ENCODE assay signal across 16 cellular contexts in the genomic region with DNA sequence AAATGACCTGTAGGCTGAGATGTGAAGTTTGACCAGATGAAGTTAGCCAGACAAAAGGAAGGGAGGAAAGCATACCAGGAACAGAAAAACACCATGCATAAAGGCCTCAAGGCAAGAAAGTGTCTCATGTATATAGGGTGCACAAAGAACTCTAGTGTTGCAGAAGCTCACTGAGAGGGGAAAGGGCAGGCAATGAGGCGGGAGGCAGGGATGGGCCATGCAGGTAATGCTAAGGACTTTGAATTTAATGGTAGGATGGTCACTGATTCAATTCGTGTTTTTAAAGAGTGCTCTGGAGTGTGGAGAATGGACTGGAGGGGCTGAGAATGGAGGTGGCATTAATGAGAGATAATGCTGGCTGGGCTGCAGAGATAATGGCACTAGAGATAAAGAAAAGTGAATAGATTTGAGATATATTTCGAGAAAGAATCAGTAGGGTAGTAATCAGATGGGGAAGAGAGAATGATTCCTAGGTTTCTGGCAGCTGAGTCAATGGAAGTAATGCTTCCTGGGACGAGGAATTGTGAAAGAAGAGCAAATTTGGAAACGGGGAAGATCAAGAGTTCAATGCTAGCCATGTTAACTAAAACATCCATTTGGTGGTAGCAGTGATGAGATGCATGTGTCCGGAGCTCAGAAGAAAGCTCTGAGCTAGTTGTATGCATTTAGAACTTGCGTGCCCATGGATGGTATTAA. TPM values are rescaled to one million over a fixed set of nuclear protein-coding genes. Genes with fewer than 3 reads are reported as not detected.
A peak's percentile ranks its signal among the peaks of the same experiment; 100 is the strongest.
DNase-seq lines count a peak whose midpoint lies in the region; ATAC-seq, FAIRE-seq and TF ChIP-seq lines count a peak whose summit lies in the region.
"Had no signal": no experiment of that assay in that cellular context is flagged by ENCODE, and none has a peak within 500 bp of the region (broad histone marks: within the 10 kb centered on the region; RNA-seq: fewer than 3 reads in every experiment).

No MANE protein-coding gene starts in this region.

- H3K27ac ChIP-seq in K562 (ENCODE audit: extremely low read depth, low read depth, low read length) (0 out of 3 replicates have a peak overlapping the region, but pooled peaks have one; percentile 5), mesenchymal stem cell (ENCODE audit: low read length, poor library complexity, severe bottlenecking) (no peak overlapping the region), stomach (peak overlapping the region; percentile 73 to 87 (median 84))

- H3K9me3 ChIP-seq in K562 (replicated peaks; ENCODE audit: control insufficient read depth, insufficient read depth, low read depth, low read length) (no peaks in the 10 kb centered on the region), mesenchymal stem cell (ENCODE audit: control insufficient read depth, low read length) (no peaks in the 10 kb centered on the region), stomach (no peaks in the 10 kb centered on the region)

- ATAC-seq in K562 (peak; percentile 21), GM21447 (IDR thresholded peaks at IDR 0.05; ENCODE audit: unreplicated experiment) (no peak), HG03108 (IDR thresholded peaks at IDR 0.05; ENCODE audit: unreplicated experiment) (no peak)
- ATAC-seq: SK-N-SH treated with all-trans-retinoic acid at 6 μM for 48 hours had no signal

- H3K4me1 ChIP-seq in K562 (replicated peaks in 1 of 2; ENCODE audit: control insufficient read depth in 2 of 2, insufficient read depth in 2 of 2, low read length in 2 of 2) (peaks cover 26 to 39% of the 10 kb centered on the region in 2 experiments), mesenchymal stem cell (ENCODE audit: control insufficient read depth, insufficient read depth, low read depth, low read length) (peaks cover 7% of the 10 kb centered on the region), stomach (peaks cover 32 to 52% (median 39%) of the 10 kb centered on the region in 4 donors)

- H3K79me1 ChIP-seq in mesenchymal stem cell (replicated peaks; ENCODE audit: low read length, poor library complexity, severe bottlenecking): no peaks in the 10 kb centered on the region

- DNase-seq in Caki2 (ENCODE audit: low read depth) (peak; percentile 77), K562 (ENCODE audit: extremely low read depth in 1 of 4, low spot score in 3 of 4) (no peak), mesenchymal stem cell (no peak), stomach (no peak), NCI-H1417 (lab: John Stamatoyannopoulos, UW) (no peak), DMS153 treated with DMSO at 0.1 percent for 48 hours (lab: John Stamatoyannopoulos, UW; ENCODE audit: unreplicated experiment) (no peak)
- DNase-seq: activated gamma-delta T cell; AML-193; H9; KG1; NCI-H1417 treated with DMSO at 0.1 percent for 48 hours; NCI-H345; stimulated activated CD4-positive, alpha-beta T cell treated with anti-CD3 and anti-CD28 coated beads, Interleukin-4, amount 100 ng/mL, for 24 hours had no signal

- peak overlapping the region; percentile 11 for H4K91ac ChIP-seq in mesenchymal stem cell (ENCODE audit: low read length)

- H2AFZ ChIP-seq in K562 (ENCODE audit: low read depth, low read length): no peak overlapping the region
- H2AFZ ChIP-seq in mesenchymal stem cell (ENCODE audit: low read depth, low read length): no peak overlapping the region

- no peak for FAIRE-seq in K562 (lab: Jason Lieb, UNC)

- no peak overlapping the region; a peak in 1 of 4 replicates for H3K9ac ChIP-seq in K562 (ENCODE audit: insufficient read depth in 1 of 2, low read depth in 2 of 2, low read length in 2 of 2)
- H3K9ac ChIP-seq in mesenchymal stem cell (ENCODE audit: low read length): peak overlapping the region; percentile 83

- H3K18ac ChIP-seq in mesenchymal stem cell (ENCODE audit: low read depth in 1 of 2, low read length in 2 of 2): peak overlapping the region; percentile 54 to 70

- 21% methylated on average over 7 of the region's 7 CpGs for WGBS in K562 (ENCODE audit: insufficient coverage, low coverage, missing lambda C conversion rate)
- 95% methylated on average over 7 of the region's 7 CpGs for WGBS in mesenchymal stem cell
- WGBS in stomach, 5 donors: 71 to 80% (median 76%) methylated on average over 7 of the region's 7 CpGs

- H2AK5ac ChIP-seq in mesenchymal stem cell (ENCODE audit: low read length, severe bottlenecking): peak overlapping the region; percentile 57

- no peak overlapping the region for H2BK15ac ChIP-seq in mesenchymal stem cell (ENCODE audit: low read depth, poor library complexity, severe bottlenecking)

- TF ChIP-seq CTCF in K562 (IDR thresholded peaks at IDR 0.05 in 2 of 3, conservative IDR thresholded peaks at IDR 0.05 in 1 of 3; ENCODE audit: insufficient read depth in 2 of 3, low read depth in 1 of 3, low read length in 3 of 3) (no peak), stomach (IDR thresholded peaks at IDR 0.05) (no peak)

- H3K27me3 ChIP-seq in K562 (ENCODE audit: control insufficient read depth in 2 of 2, insufficient read depth in 2 of 2, low read length in 2 of 2) (no peaks in the 10 kb centered on the region), mesenchymal stem cell (ENCODE audit: control insufficient read depth in 1 of 2, insufficient read depth in 1 of 2, low read length in 2 of 2) (no peaks in the 10 kb centered on the region), stomach (no peaks in the 10 kb centered on the region)

- H2BK5ac ChIP-seq in mesenchymal stem cell (ENCODE audit: low read depth, low read length, poor library complexity, severe bottlenecking): no peak overlapping the region

- POLR2A ChIA-PET in K562 (lab: Yijun Ruan, JAX): interaction anchor here (1.0 to 1.9 kb wide), 3 partner anchors 10 to 18 kb away, joined by 3 to 8 read pairs (median 7); no protein-coding TSS in a partner anchor

- H3K4ac ChIP-seq in mesenchymal stem cell (ENCODE audit: low read depth in 1 of 2, low read length in 2 of 2): peak overlapping the region in 1 of 2 experiments; percentile 54

- no peaks in the 10 kb centered on the region for H3K79me2 ChIP-seq in K562 (ENCODE audit: control insufficient read depth, insufficient read depth, low read length)

- in situ Hi-C loops in Caki2 (cut with HindIII; ENCODE audit: low pct_unique_long_range_greater_than_20kb, low sequenced_read_pairs) (no loop called here), K562 (cut with MboI) (no loop called here)

- TF ChIP-seq POLR2A in K562 (conservative IDR thresholded peaks at IDR 0.05) (no peak), stomach (IDR thresholded peaks at IDR 0.05) (no peak)

- TF ChIP-seq EP300 in K562 (IDR thresholded peaks at IDR 0.05; ENCODE audit: low read length) (peak; percentile 7; the same call in 1 of the 2 replicates), stomach (IDR thresholded peaks at IDR 0.05) (no peak)

- H3K36me3 ChIP-seq in K562 (ENCODE audit: control insufficient read depth, insufficient read depth, low read length) (no peaks in the 10 kb centered on the region), mesenchymal stem cell (ENCODE audit: control insufficient read depth in 1 of 2, insufficient read depth in 2 of 2, low read depth in 1 of 2, low read length in 2 of 2) (peaks cover 0 to 7% of the 10 kb centered on the region in 2 experiments), stomach (peaks cover 0 to 28% (median 16%) of the 10 kb centered on the region in 4 donors)

- CTCF ChIA-PET in K562 (lab: Yijun Ruan, JAX; ENCODE audit: low intra/inter-chr PET ratio): no interaction called here

- H4K20me1 ChIP-seq in K562 (replicated peaks; ENCODE audit: control insufficient read depth, insufficient read depth, low read length): no peaks in the 10 kb centered on the region

- TF ChIP-seq RAD21 in K562 (CRISPR knock-in tag; conservative IDR thresholded peaks at IDR 0.05 in 1 of 2, IDR thresholded peaks at IDR 0.05 in 1 of 2): no peak

- H3K14ac ChIP-seq in mesenchymal stem cell (ENCODE audit: low read length in 2 of 2): no peak overlapping the region

- H3K23ac ChIP-seq in mesenchymal stem cell (ENCODE audit: low read length in 2 of 2): no peak overlapping the region

- H3K4me2 ChIP-seq in K562 (ENCODE audit: insufficient read depth, low read length) (peak overlapping the region; percentile 33), mesenchymal stem cell (ENCODE audit: low read length, poor library complexity, severe bottlenecking) (no peak overlapping the region)

- intact Hi-C loops in K562 (cut with micrococcal nuclease): no loop called here
- intact Hi-C loops in stomach (cut with DNase I; ENCODE audit: low total_unique reads): no loop called here

- no peak overlapping the region for H2BK120ac ChIP-seq in mesenchymal stem cell (ENCODE audit: low read depth, low read length)

- H2BK12ac ChIP-seq in mesenchymal stem cell (ENCODE audit: low read length in 2 of 2): peak overlapping the region; percentile 34 to 52

- H3K4me3 ChIP-seq in K562 (no peak overlapping the region), mesenchymal stem cell (ENCODE audit: insufficient read depth in 1 of 2, low read depth in 1 of 2, low read length in 2 of 2) (peak overlapping the region in 1 of 2 experiments; percentile 39), stomach (no peak overlapping the region)

- no TSS peak for BruUV-seq in K562 (replicated peaks; lab: Mats Ljungman, UMichigan)

- no peaks in the 10 kb centered on the region for H3K9me1 ChIP-seq in K562 (ENCODE audit: control insufficient read depth, insufficient read depth, low read length)

- no peak overlapping the region for H4K8ac ChIP-seq in mesenchymal stem cell (ENCODE audit: low read length)

RNA-seq across cellular contexts. Expression of gene LIMA1, which starts 43.1 kb away (rescaled TPM):
- 22.0 and 25.7 TPM in 2 replicates for total RNA-seq in Caki2 (2014; rRNA removed; shearing (Covaris generic); ENCODE audit: low replicate concordance)
- 69.0 and 93.4 TPM in 2 replicates for total RNA-seq in K562 (2011; cell fraction: chromatin; rRNA removed; ENCODE audit: low replicate concordance)
- total RNA-seq in K562 (2011; cell fraction: nucleolus; rRNA removed): 30.0 and 30.2 TPM in 2 replicates
- total RNA-seq in K562 (2011; cell fraction: nucleoplasm; rRNA removed): 42.2 and 56.2 TPM in 2 replicates
- total RNA-seq in K562 (2014; rRNA removed): 24.7 and 28.3 TPM in 2 replicates
- 31.5 and 41.1 TPM in 2 replicates for total RNA-seq in K562 (2014; rRNA removed; fragmentation: Illumina TruSeq; extraction: Trizol)
- 22.5 and 24.4 TPM in 2 replicates for total RNA-seq in K562 (2015; rRNA removed; fragmentation: Illumina TruSeq; extraction: Trizol)
- total RNA-seq in K562 (2021): 22.7 and 24.2 TPM in 2 replicates
- 24.0 and 37.8 TPM in 2 replicates for polyA plus RNA-seq in K562 (2011; rRNA removed)
- 8.2 and 9.2 TPM in 2 replicates for polyA plus RNA-seq in K562 (2011; cell fraction: cytosol; rRNA removed)
- polyA plus RNA-seq in K562 (2011; cell fraction: nucleus; rRNA removed): 21.7 and 22.5 TPM in 2 replicates
- polyA plus RNA-seq in K562 (2012): 16.3 and 16.8 TPM in 2 replicates
- polyA plus RNA-seq in K562 (2014; fragmentation: Illumina TruSeq; extraction: Trizol): 34.0 and 37.0 TPM in 2 replicates
- polyA plus RNA-seq in K562 (2014; fragmentation: Nextera tagmentation; extraction: Ambion mirVana): 10 to 100 TPM; 20.2 to 23.7 TPM
- 24.8 and 27.3 TPM in 2 replicates for polyA plus RNA-seq in K562 (2014; rRNA removed)
- polyA minus RNA-seq in K562 (2011; rRNA and poly(A)+ RNA removed): 31.8 and 43.7 TPM in 2 replicates
- polyA minus RNA-seq in K562 (2011; cell fraction: cytosol; rRNA and poly(A)+ RNA removed): 12.8 and 24.0 TPM in 2 replicates
- 12.5 and 22.5 TPM in 2 replicates for polyA minus RNA-seq in K562 (2011; cell fraction: nucleus; rRNA and poly(A)+ RNA removed)
- polyA plus RNA-seq in mesenchymal stem cell (2013, experiment 1 of 2): 78.9 TPM
- polyA plus RNA-seq in mesenchymal stem cell (2013, experiment 2 of 2): 77.4 TPM
- total RNA-seq in stomach: 100 to 1,000 TPM in 3 of 5 donors, 10 to 100 TPM in 2; 71.0 to 143 (median 132) TPM
- 10 to 100 TPM; 28.7 to 72.4 (median 33.7) TPM for polyA plus RNA-seq in stomach
